In the genomic region with DNA sequence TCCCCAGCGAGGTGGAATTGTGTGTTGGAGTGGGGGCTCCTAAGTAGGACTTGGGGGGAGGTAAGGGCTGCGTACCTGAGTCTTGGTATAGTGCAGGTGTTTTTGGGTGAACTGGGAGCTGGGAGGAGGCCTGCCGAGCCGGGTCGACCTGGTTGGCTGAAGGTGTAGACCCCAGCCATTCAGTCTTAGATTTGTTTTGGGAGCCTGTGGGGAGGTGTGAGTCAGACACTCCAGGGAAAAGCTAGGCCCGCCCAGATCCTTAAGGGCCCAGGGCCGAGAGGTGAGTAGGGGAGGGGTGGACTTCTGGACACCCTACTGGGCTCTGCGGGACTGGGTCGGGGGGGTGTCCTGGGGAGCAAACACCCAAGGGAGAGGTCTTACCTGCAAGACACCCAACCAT, we compare ENCODE assay signal across 12 cellular contexts. TPM values are rescaled to one million over a fixed set of nuclear protein-coding genes. Genes with fewer than 3 reads are reported as not detected.
A peak's percentile ranks its signal among the peaks of the same experiment; 100 is the strongest.
DNase-seq lines count a peak whose midpoint lies in the region; ATAC-seq, FAIRE-seq and TF ChIP-seq lines count a peak whose summit lies in the region.
"Had no signal": no experiment of that assay in that cellular context is flagged by ENCODE, and none has a peak within 500 bp of the region (broad histone marks: within the 10 kb centered on the region; RNA-seq: fewer than 3 reads in every experiment).

No MANE protein-coding gene starts in this region.

- peaks cover 0 to 6% (median 4%) of the 10 kb centered on the region in 3 donors for H3K4me1 ChIP-seq in pancreas

- no peak for DNase-seq in Calu3
- DNase-seq in T-helper 17 cell = no peak
- no peak for DNase-seq in pancreas
- no peak for DNase-seq in NCI-H1436 (lab: John Stamatoyannopoulos, UW)
- no peak for DNase-seq in chondrocyte (ENCODE audit: low spot score)
- DNase-seq in activated CD8-positive, alpha-beta memory T cell treated with anti-CD3 and anti-CD28 coated beads, Interleukin-2, amount 10 ng/mL, durations not matched to agents 7 days and 5 days = no peak
- DNase-seq in T-helper 2 cell = no peak
- DNase-seq: activated naive CD4-positive, alpha-beta T cell treated with Interleukin-2 at 50 U/mL for 16 hours; effector memory CD4-positive, alpha-beta T cell had no signal

- BruUV-seq in Calu3 (replicated peaks; lab: Mats Ljungman, UMichigan) = no TSS peak

- peaks cover 15% of the 10 kb centered on the region for H3K4me1 Mint-ChIP-seq in Calu3 (ENCODE audit: low read depth, unreplicated experiment)
- H3K4me1 Mint-ChIP-seq in T-helper 17 cell = peaks cover 19% of the 10 kb centered on the region
- peaks cover 9% of the 10 kb centered on the region for H3K4me1 Mint-ChIP-seq in chondrocyte (ENCODE audit: low read depth)
- peaks cover 8% of the 10 kb centered on the region for H3K4me1 Mint-ChIP-seq in activated CD8-positive, alpha-beta memory T cell treated with anti-CD3 and anti-CD28 coated beads, Interleukin-2, amount 10 ng/mL, durations not matched to agents 7 days and 5 days

- H3K27ac ChIP-seq in pancreas = peak overlapping the region in 2 of 4 donors; percentile 95 to 96

- H3K27ac Mint-ChIP-seq in Calu3 (ENCODE audit: unreplicated experiment) = peak overlapping the region; percentile 89
- H3K27ac Mint-ChIP-seq in T-helper 17 cell = no peak overlapping the region
- H3K27ac Mint-ChIP-seq in chondrocyte (ENCODE audit: unreplicated experiment) = no peak overlapping the region
- H3K27ac Mint-ChIP-seq in activated CD8-positive, alpha-beta memory T cell treated with anti-CD3 and anti-CD28 coated beads, Interleukin-2, amount 10 ng/mL, durations not matched to agents 7 days and 5 days = no peak overlapping the region

- TF ChIP-seq CTCF in Calu3 (IDR thresholded peaks at IDR 0.05; ENCODE audit: unreplicated experiment) = no peak
- TF ChIP-seq CTCF in pancreas (IDR thresholded peaks at IDR 0.05) = no peak
- no peak for TF ChIP-seq CTCF in chondrocyte (IDR thresholded peaks at IDR 0.05)

- H3K36me3 Mint-ChIP-seq in Calu3 (ENCODE audit: insufficient read depth, unreplicated experiment) (peaks cover 48% of the 10 kb centered on the region), T-helper 17 cell (ENCODE audit: low read depth) (peaks cover 5% of the 10 kb centered on the region), chondrocyte (ENCODE audit: low read depth) (no peaks in the 10 kb centered on the region)
- H3K36me3 Mint-ChIP-seq in activated CD8-positive, alpha-beta memory T cell treated with anti-CD3 and anti-CD28 coated beads, Interleukin-2, amount 10 ng/mL, durations not matched to agents 7 days and 5 days = peaks cover 7% of the 10 kb centered on the region

- H3K9me3 Mint-ChIP-seq in Calu3 (ENCODE audit: low read depth, unreplicated experiment) = no peaks in the 10 kb centered on the region
- H3K9me3 Mint-ChIP-seq in chondrocyte (ENCODE audit: low read depth) = no peaks in the 10 kb centered on the region
- H3K9me3 Mint-ChIP-seq in activated CD8-positive, alpha-beta memory T cell treated with anti-CD3 and anti-CD28 coated beads, Interleukin-2, amount 10 ng/mL, durations not matched to agents 7 days and 5 days (ENCODE audit: low read depth) = no peaks in the 10 kb centered on the region

- peak overlapping the region; percentile 90 for H3K4me3 Mint-ChIP-seq in Calu3 (ENCODE audit: low read depth, unreplicated experiment)
- peak overlapping the region; percentile 65 for H3K4me3 Mint-ChIP-seq in T-helper 17 cell
- H3K4me3 Mint-ChIP-seq in chondrocyte (ENCODE audit: unreplicated experiment) = no peak overlapping the region
- no peak overlapping the region for H3K4me3 Mint-ChIP-seq in activated CD8-positive, alpha-beta memory T cell treated with anti-CD3 and anti-CD28 coated beads, Interleukin-2, amount 10 ng/mL, durations not matched to agents 7 days and 5 days

- peaks cover 0 to 11% (median 0%) of the 10 kb centered on the region in 3 donors for H3K36me3 ChIP-seq in pancreas

- no peaks in the 10 kb centered on the region for H3K27me3 Mint-ChIP-seq in Calu3 (ENCODE audit: unreplicated experiment)
- no peaks in the 10 kb centered on the region for H3K27me3 Mint-ChIP-seq in T-helper 17 cell
- H3K27me3 Mint-ChIP-seq in chondrocyte (ENCODE audit: low read depth) = peaks cover 51% of the 10 kb centered on the region
- H3K27me3 Mint-ChIP-seq in activated CD8-positive, alpha-beta memory T cell treated with anti-CD3 and anti-CD28 coated beads, Interleukin-2, amount 10 ng/mL, durations not matched to agents 7 days and 5 days = no peaks in the 10 kb centered on the region

- H3K4me3 ChIP-seq in iPS-18c (ENCODE audit: insufficient read depth, low read depth, low read length) = peak overlapping the region; percentile 86
- peak overlapping the region in 3 of 4 donors; percentile 62 to 94 (median 71) for H3K4me3 ChIP-seq in pancreas

- WGBS in pancreas, 2 donors = 6 to 8% methylated on average over 9 of the region's 9 CpGs

- CTCF ChIA-PET in Calu3 (lab: Charles Lee) = interaction anchor here (0.7 kb wide), 1 partner anchor 105 kb away, joined by 3 read pairs; no protein-coding TSS in a partner anchor
- CTCF ChIA-PET in activated CD8-positive, alpha-beta memory T cell treated with anti-CD3 and anti-CD28 coated beads, Interleukin-2, amount 10 ng/mL, durations not matched to agents 7 days and 5 days (lab: Charles Lee) = no interaction called here

- ATAC-seq in T-helper 17 cell = no peak
- ATAC-seq in pancreas = no peak
- no peak for ATAC-seq in activated CD8-positive, alpha-beta memory T cell treated with anti-CD3 and anti-CD28 coated beads, Interleukin-2, amount 10 ng/mL, durations not matched to agents 7 days and 5 days
- ATAC-seq: activated CD4-positive, CD25-positive, alpha-beta regulatory T cell treated with anti-CD3 and anti-CD28 coated beads, Interleukin-2, amount 50 U/mL, for 24 hours had no signal

- no peaks in the 10 kb centered on the region for H3K9me3 ChIP-seq in T-helper 17 cell (ENCODE audit: control insufficient read depth, low read length, poor library complexity, severe bottlenecking)
- no peaks in the 10 kb centered on the region for H3K9me3 ChIP-seq in iPS-18c (ENCODE audit: control insufficient read depth, insufficient read depth, low read length)
- H3K9me3 ChIP-seq in pancreas = no peaks in the 10 kb centered on the region

- no peak for FAIRE-seq in pancreas (lab: Jason Lieb, UNC)
- FAIRE-seq: GM12892 had no signal

- H3K27me3 ChIP-seq in pancreas = no peaks in the 10 kb centered on the region

- intact Hi-C loops in Calu3 (cut with micrococcal nuclease; ENCODE audit: unreplicated experiment) = no loop called here
- intact Hi-C loops in pancreas (cut with DNase I) = no loop called here

RNA-seq across cellular contexts. Expression of a gene that starts 0.9 kb away (rescaled TPM):
- total RNA-seq in Calu3 (2022) (45.6 and 47.6 TPM in 2 replicates), T-helper 17 cell (1 to 10 TPM; 1.4 to 1.5 TPM), pancreas (10 to 100 TPM; 22.0 to 37.7 (median 26.4) TPM), chondrocyte (0.32 TPM in 1 of 3 replicates, not detected in the others)
- 10 to 100 TPM; 28.5 to 28.7 TPM for polyA plus RNA-seq in pancreas
- total RNA-seq in activated CD8-positive, alpha-beta memory T cell treated with anti-CD3 and anti-CD28 coated beads, Interleukin-2, amount 10 ng/mL, durations not matched to agents 7 days and 5 days = under 1 TPM; 0.45 to 0.55 TPM

RNA-seq across cellular contexts. Expression of a gene that starts 5.4 kb away (rescaled TPM):
- total RNA-seq in Calu3 (2022) (67.6 and 78.7 TPM in 2 replicates), T-helper 17 cell (10 to 100 TPM in 1 of 2 donors, 1 to 10 TPM in 1; 9.6 to 11.3 TPM), pancreas (10 to 100 TPM; 16.3 to 39.4 (median 20.0) TPM), chondrocyte (47.8 to 51.7 TPM (median 49.4 TPM) in 3 replicates)
- 10 to 100 TPM; 19.8 to 22.7 TPM for polyA plus RNA-seq in pancreas
- 10 to 100 TPM; 25.2 to 27.9 TPM for total RNA-seq in activated CD8-positive, alpha-beta memory T cell treated with anti-CD3 and anti-CD28 coated beads, Interleukin-2, amount 10 ng/mL, durations not matched to agents 7 days and 5 days

RNA-seq across cellular contexts. Expression of a gene that starts 16.6 kb away (rescaled TPM):
- total RNA-seq in Calu3 (2022) (not detected in 2 replicates), T-helper 17 cell (100 to 1,000 TPM; 104 to 105 TPM), pancreas (1 to 10 TPM in 3 of 6 donors, under 1 TPM in 3; 0.51 to 3.2 (median 1.1) TPM), chondrocyte (not detected in 3 replicates)
- 1 to 10 TPM; 2.1 to 2.8 TPM for polyA plus RNA-seq in pancreas
- 100 to 1,000 TPM; 100 to 113 TPM for total RNA-seq in activated CD8-positive, alpha-beta memory T cell treated with anti-CD3 and anti-CD28 coated beads, Interleukin-2, amount 10 ng/mL, durations not matched to agents 7 days and 5 days

RNA-seq across cellular contexts. Expression of a gene that starts 31.4 kb away (rescaled TPM):
- 1.4 and 2.9 TPM in 2 replicates for total RNA-seq in Calu3 (2022)
- not detected for total RNA-seq in T-helper 17 cell
- total RNA-seq in pancreas = under 1 TPM in 4 of 6 donors, not detected in 2; 0.12 to 0.20 (median 0.15) TPM
- under 1 TPM; 0.85 to 0.91 TPM for polyA plus RNA-seq in pancreas
- total RNA-seq in chondrocyte = 0.20 TPM in 1 of 3 replicates, not detected in the others
- under 1 TPM; 0.44 to 0.52 TPM for total RNA-seq in activated CD8-positive, alpha-beta memory T cell treated with anti-CD3 and anti-CD28 coated beads, Interleukin-2, amount 10 ng/mL, durations not matched to agents 7 days and 5 days

RNA-seq across cellular contexts. Expression of a gene that starts 37.1 kb away (rescaled TPM):
- total RNA-seq in Calu3 (2022) (1.4 and 1.5 TPM in 2 replicates), T-helper 17 cell (1 to 10 TPM; 1.5 to 1.6 TPM), pancreas (1 to 10 TPM; 1.1 to 5.5 (median 2.7) TPM), chondrocyte (0.26 to 0.99 TPM (median 0.70 TPM) in 3 replicates)
- 1 to 10 TPM; 1.3 to 3.5 TPM for polyA plus RNA-seq in pancreas
- 1 to 10 TPM; 7.5 to 8.1 TPM for total RNA-seq in activated CD8-positive, alpha-beta memory T cell treated with anti-CD3 and anti-CD28 coated beads, Interleukin-2, amount 10 ng/mL, durations not matched to agents 7 days and 5 days

Comparison
In these comparisons a context has a peak if more than half of its experiments do, and no peak if none do; other contexts are left out.
1. H3K4me3 Mint-ChIP-seq: peak in Calu3 (single experiment) and T-helper 17 cell (single experiment); none in chondrocyte (single experiment) and activated CD8-positive, alpha-beta memory T cell treated with anti-CD3 and anti-CD28 coated beads, Interleukin-2, amount 10 ng/mL, durations not matched to agents 7 days and 5 days (single experiment).
2. RNA of a gene that starts 0.9 kb away (total RNA-seq): 45.6 to 47.6 TPM in Calu3 and 22.0 to 37.7 TPM in pancreas; 1.4 to 1.5 TPM in T-helper 17 cell, 0.45 to 0.55 TPM in activated CD8-positive, alpha-beta memory T cell treated with anti-CD3 and anti-CD28 coated beads, Interleukin-2, amount 10 ng/mL, durations not matched to agents 7 days and 5 days and 0.32 TPM in chondrocyte; every median in the first group is over 4 times any median in the second.
3. RNA of a gene that starts 16.6 kb away (total RNA-seq): 100 to 113 TPM in activated CD8-positive, alpha-beta memory T cell treated with anti-CD3 and anti-CD28 coated beads, Interleukin-2, amount 10 ng/mL, durations not matched to agents 7 days and 5 days and 104 to 105 TPM in T-helper 17 cell; 0.51 to 3.2 TPM in pancreas, not detected in chondrocyte and not detected in Calu3; every median in the first group is over 10 times any median in the second.